16 cellular contexts compared by ENCODE assay signal in the genomic region with DNA sequence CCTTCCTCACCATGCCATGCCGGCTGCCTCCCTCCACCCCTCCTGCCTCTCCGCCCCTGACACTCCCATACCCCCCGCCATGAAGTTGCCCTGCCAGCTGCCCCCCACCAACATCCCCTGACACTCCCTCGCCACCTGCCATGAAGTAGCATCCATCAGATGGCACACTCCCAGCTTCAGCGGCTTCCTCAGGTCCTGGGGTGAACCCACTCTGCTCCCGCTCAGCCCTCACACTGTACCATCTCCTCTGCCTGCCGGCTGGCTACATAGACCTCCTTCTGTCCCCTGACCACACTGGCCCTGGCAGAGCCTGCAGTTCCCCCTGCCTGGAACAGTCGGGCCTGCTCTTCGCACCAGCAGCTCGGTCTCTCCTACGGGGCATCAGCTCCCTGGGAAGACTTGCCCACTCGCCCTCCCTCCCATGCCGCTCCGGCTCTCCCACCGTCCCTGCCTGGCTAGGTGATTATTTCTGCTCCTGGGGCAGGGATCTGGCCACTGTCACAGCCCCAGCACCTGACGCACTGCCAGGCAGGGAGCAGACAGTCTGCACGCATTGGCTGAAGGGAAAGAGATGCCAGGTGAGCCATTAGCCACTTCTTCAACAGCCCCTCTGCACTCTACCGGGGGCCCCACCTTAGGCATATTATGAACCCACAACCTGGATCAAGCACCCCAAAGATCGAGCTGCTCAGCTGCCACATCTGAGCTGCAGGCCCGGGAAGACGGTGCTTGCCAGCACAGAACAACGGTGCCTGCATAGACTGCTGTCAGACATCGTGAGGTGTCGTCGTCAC. TPM values are rescaled to one million over a fixed set of nuclear protein-coding genes. Genes with fewer than 3 reads are reported as not detected.
DNase-seq lines count a peak whose midpoint lies in the region; ATAC-seq and TF ChIP-seq lines count a peak whose summit lies in the region.
"Had no signal": no experiment of that assay in that cellular context is flagged by ENCODE, and none has a peak within 500 bp of the region (broad histone marks: within the 10 kb centered on the region; RNA-seq: fewer than 3 reads in every experiment).

No MANE protein-coding gene starts in this region.

- H3K4me1 Mint-ChIP-seq in CD4-positive, alpha-beta memory T cell: peaks cover 10 to 16% (median 13%) of the 10 kb centered on the region in 4 donors

- no peak for DNase-seq in CD4-positive, alpha-beta memory T cell
- DNase-seq in GM13977 (ENCODE audit: low spot score): peak; percentile 7
- peak; percentile 1 for DNase-seq in germinal center (ENCODE audit: low spot score)
- DNase-seq in posterior vena cava (ENCODE audit: low spot score): peak; percentile 75
- no peak for DNase-seq in stimulated activated CD4-positive, alpha-beta T cell treated with anti-CD3 and anti-CD28 coated beads, Interleukin-4, amount 100 ng/mL, for 4 hours
- no peak for DNase-seq in NCI-H2081 (lab: John Stamatoyannopoulos, UW)
- DNase-seq: activated CD4-positive, alpha-beta T cell treated with anti-CD3 and anti-CD28 coated beads, Interleukin-2, amount 50 U/mL, for 1 hour; dermis blood vessel endothelial cell; EL; esophagus squamous epithelium; MM.1S; SIG-M5; small intestine had no signal

- POLR2A ChIA-PET in CD4-positive, alpha-beta memory T cell (lab: Charles Lee; ENCODE audit: partially characterized antibody): no interaction called here

- peaks cover 0 to 2% (median 0%) of the 10 kb centered on the region in 8 donors for H3K9me3 Mint-ChIP-seq in CD4-positive, alpha-beta memory T cell

- H3K27me3 Mint-ChIP-seq in CD4-positive, alpha-beta memory T cell: no peaks in the 10 kb centered on the region

- H3K27me3 ChIP-seq in CD4-positive, alpha-beta memory T cell (ENCODE audit: insufficient read depth, low read length): no peaks in the 10 kb centered on the region
- H3K27me3 ChIP-seq: ascending aorta; BLaER1 treated with 17β-estradiol and CSF1 and Interleukin-3, amounts not matched to agents 10 nM and 100 nM; esophagus squamous epithelium had no signal

- H3K36me3 ChIP-seq in CD4-positive, alpha-beta memory T cell (ENCODE audit: insufficient read depth, low read length): peaks cover 44% of the 10 kb centered on the region

- intact Hi-C loops in CD4-positive, alpha-beta memory T cell (cut with micrococcal nuclease): no loop called here
- intact Hi-C loops in posterior vena cava (cut with DNase I): no loop called here

- no peak for TF ChIP-seq CTCF in GM13977 (IDR thresholded peaks at IDR 0.05; ENCODE audit: extremely low read depth, insufficient read depth, missing control alignments)

- ATAC-seq in HG03378 (IDR thresholded peaks at IDR 0.05; ENCODE audit: unreplicated experiment): no peak

- H3K4me1 ChIP-seq in CD4-positive, alpha-beta memory T cell (ENCODE audit: insufficient read depth, low read length): peaks cover 8% of the 10 kb centered on the region

- no peak overlapping the region for H3K27ac ChIP-seq in CD4-positive, alpha-beta memory T cell (ENCODE audit: low read depth, low read length)
- H3K27ac ChIP-seq: BLaER1 treated with 17β-estradiol and CSF1 and Interleukin-3, amounts not matched to agents 10 nM and 100 nM; esophagus squamous epithelium had no signal

- H3K9me3 ChIP-seq in CD4-positive, alpha-beta memory T cell (ENCODE audit: control insufficient read depth in 1 of 2, low read length in 2 of 2): no peaks in the 10 kb centered on the region
- H3K9me3 ChIP-seq: ascending aorta; BLaER1 treated with 17β-estradiol and CSF1 and Interleukin-3, amounts not matched to agents 10 nM and 100 nM; esophagus squamous epithelium had no signal

- in situ Hi-C loops in GM13977 (cut with MboI; ENCODE audit: low pct_unique_long_range_greater_than_20kb, low sequenced_read_pairs, unreplicated experiment): no loop called here

- CTCF ChIA-PET in CD4-positive, alpha-beta memory T cell (lab: Charles Lee; ENCODE audit: partially characterized antibody): no interaction called here

- H3K27ac Mint-ChIP-seq in CD4-positive, alpha-beta memory T cell: peak overlapping the region in 5 of 7 donors; percentile 12 to 79 (median 42)

- peaks cover 15 to 52% of the 10 kb centered on the region in 2 donors for H3K36me3 Mint-ChIP-seq in CD4-positive, alpha-beta memory T cell

- no peak overlapping the region for H3K4me3 Mint-ChIP-seq in CD4-positive, alpha-beta memory T cell

- no peak overlapping the region for H3K4me3 ChIP-seq in CD4-positive, alpha-beta memory T cell (ENCODE audit: low read length in 2 of 2)
- H3K4me3 ChIP-seq: ascending aorta; BLaER1 treated with 17β-estradiol and CSF1 and Interleukin-3, amounts not matched to agents 10 nM and 100 nM; esophagus squamous epithelium had no signal

RNA-seq across cellular contexts. Expression of gene CANT1, which starts 9.0 kb away (rescaled TPM):
- total RNA-seq in CD4-positive, alpha-beta memory T cell: 10 to 100 TPM; 57.9 to 59.4 TPM
- 10 to 100 TPM in 1 of 2 donors, 1 to 10 TPM in 1; 7.2 to 10.5 TPM for polyA plus RNA-seq in CD4-positive, alpha-beta memory T cell
- total RNA-seq in posterior vena cava: 10 to 100 TPM; 29.5 to 34.7 TPM

RNA-seq across cellular contexts. Expression of gene LGALS3BP, which starts 20.9 kb away (rescaled TPM):
- total RNA-seq in CD4-positive, alpha-beta memory T cell: 10 to 100 TPM; 44.8 to 45.5 TPM
- polyA plus RNA-seq in CD4-positive, alpha-beta memory T cell: 10 to 100 TPM; 56.4 to 70.7 TPM
- 100 to 1,000 TPM; 103 to 163 TPM for total RNA-seq in posterior vena cava

RNA-seq across cellular contexts. Expression of gene C1QTNF1, which starts 23.4 kb away (rescaled TPM):
- not detected for total RNA-seq in CD4-positive, alpha-beta memory T cell
- not detected for polyA plus RNA-seq in CD4-positive, alpha-beta memory T cell
- 100 to 1,000 TPM; 172 to 261 TPM for total RNA-seq in posterior vena cava

Comparison
In these comparisons a context has a peak if more than half of its experiments do, and no peak if none do; other contexts are left out.
1. DNase-seq: peak in GM13977 (single experiment), germinal center (single experiment) and posterior vena cava (single experiment); none in CD4-positive, alpha-beta memory T cell (0 of 5), stimulated activated CD4-positive, alpha-beta T cell treated with anti-CD3 and anti-CD28 coated beads, Interleukin-4, amount 100 ng/mL, for 4 hours (0 of 2) and NCI-H2081 (0 of 2).
2. RNA of gene C1QTNF1, which starts 23.4 kb away (total RNA-seq): 172 to 261 TPM in posterior vena cava; not detected in CD4-positive, alpha-beta memory T cell; every median in the first group is over 100 times any median in the second.